ENCODE assay signal across 16 cellular contexts in the genomic region with DNA sequence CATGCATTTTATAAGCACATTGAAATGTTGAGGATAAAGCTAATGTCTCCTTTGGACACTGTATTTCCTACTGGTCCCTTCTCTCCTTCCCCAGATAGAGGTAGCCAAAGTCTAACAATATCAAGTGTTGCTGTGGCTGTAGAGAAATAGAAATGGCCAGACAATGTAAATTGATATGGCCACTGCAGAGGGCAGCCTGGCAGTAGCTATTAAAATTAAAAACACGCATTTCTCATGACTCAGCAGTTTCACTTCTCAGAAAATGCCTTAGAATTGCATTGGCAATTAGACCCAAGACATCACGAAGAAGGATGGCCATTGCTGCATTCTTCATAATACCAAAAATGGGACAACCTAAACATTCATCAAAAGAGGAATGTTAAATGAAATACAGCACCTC. TPM values are rescaled to one million over a fixed set of nuclear protein-coding genes. Genes with fewer than 3 reads are reported as not detected.
DNase-seq lines count a peak whose midpoint lies in the region; ATAC-seq, FAIRE-seq and TF ChIP-seq lines count a peak whose summit lies in the region.
"Had no signal": no experiment of that assay in that cellular context is flagged by ENCODE, and none has a peak within 500 bp of the region (broad histone marks: within the 10 kb centered on the region; RNA-seq: fewer than 3 reads in every experiment).

No MANE protein-coding gene starts in this region.

- no peaks in the 10 kb centered on the region for H3K36me3 ChIP-seq in OCI-LY7 (ENCODE audit: insufficient read depth, low read length)
- H3K36me3 ChIP-seq in endothelial cell of umbilical vein (ENCODE audit: control insufficient read depth in 2 of 2, extremely low read depth in 1 of 2, insufficient read depth in 2 of 2, low read length in 2 of 2): no peaks in the 10 kb centered on the region
- H3K36me3 ChIP-seq in gastrocnemius medialis: no peaks in the 10 kb centered on the region
- H3K36me3 ChIP-seq in lower lobe of right lung: no peaks in the 10 kb centered on the region
- H3K36me3 ChIP-seq: ascending aorta, MG63, pancreas, stomach had no signal

- H3K27me3 ChIP-seq in endothelial cell of umbilical vein (ENCODE audit: control insufficient read depth in 2 of 2, insufficient read depth in 2 of 2, low read length in 2 of 2): no peaks in the 10 kb centered on the region
- H3K27me3 ChIP-seq in gastrocnemius medialis: no peaks in the 10 kb centered on the region
- no peaks in the 10 kb centered on the region for H3K27me3 ChIP-seq in lower lobe of right lung (ENCODE audit: low read depth)
- H3K27me3 ChIP-seq: ascending aorta, MG63, pancreas, stomach had no signal

- no peak for FAIRE-seq in endothelial cell of umbilical vein (lab: Jason Lieb, UNC)
- FAIRE-seq: keratinocyte, pancreas had no signal

- H3K27ac ChIP-seq in OCI-LY7 (ENCODE audit: low read depth, low read length, poor library complexity, severe bottlenecking) (no peak overlapping the region), endothelial cell of umbilical vein (ENCODE audit: insufficient read depth, low read depth, low read length) (no peak overlapping the region), gastrocnemius medialis (peak overlapping the region in 3 of 4 donors; percentile 58 to 74 (median 65)), lower lobe of right lung (no peak overlapping the region)
- H3K27ac ChIP-seq: 22Rv1, ascending aorta, pancreas, stomach had no signal

- H4K20me1 ChIP-seq in OCI-LY7 (ENCODE audit: insufficient read depth, low read length): no peaks in the 10 kb centered on the region
- no peaks in the 10 kb centered on the region for H4K20me1 ChIP-seq in endothelial cell of umbilical vein (replicated peaks; ENCODE audit: control insufficient read depth, extremely low read depth, insufficient read depth, low read length)

- POLR2A ChIA-PET in OCI-LY7 (lab: Charles Lee) (interaction anchor here (0.5 kb wide), 1 partner anchor 10 kb away, joined by 3 read pairs; no protein-coding TSS in a partner anchor), endothelial cell of umbilical vein (lab: Charles Lee) (no interaction called here)

- no peak overlapping the region for H2AFZ ChIP-seq in OCI-LY7 (ENCODE audit: low read length)
- H2AFZ ChIP-seq in endothelial cell of umbilical vein (ENCODE audit: low read depth, low read length): no peak overlapping the region

- CTCF ChIA-PET in OCI-LY7 (lab: Charles Lee; ENCODE audit: unreplicated experiment): no interaction called here
- CTCF ChIA-PET in endothelial cell of umbilical vein (lab: Charles Lee): interaction anchor here (0.7 to 2.0 kb wide), 11 partner anchors 8 to 162 kb away, joined by 3 to 9 read pairs (median 4); no protein-coding TSS in a partner anchor

- H3K9me1 ChIP-seq in endothelial cell of umbilical vein (replicated peaks; ENCODE audit: control insufficient read depth, extremely low read depth, insufficient read depth, low read length): no peaks in the 10 kb centered on the region

- no peaks in the 10 kb centered on the region for H3K4me1 ChIP-seq in OCI-LY7 (ENCODE audit: insufficient read depth, low read length, poor library complexity, severe bottlenecking)
- H3K4me1 ChIP-seq in endothelial cell of umbilical vein (ENCODE audit: control insufficient read depth, extremely low read depth, insufficient read depth, low read length): no peaks in the 10 kb centered on the region
- peaks cover 29 to 38% of the 10 kb centered on the region in 2 donors for H3K4me1 ChIP-seq in gastrocnemius medialis
- H3K4me1 ChIP-seq in lower lobe of right lung: no peaks in the 10 kb centered on the region
- H3K4me1 ChIP-seq: pancreas had no signal

- TF ChIP-seq POLR2A in endothelial cell of umbilical vein (IDR thresholded peaks at IDR 0.05; ENCODE audit: low read depth, low read length): no peak
- TF ChIP-seq POLR2A in gastrocnemius medialis (IDR thresholded peaks at IDR 0.05): no peak

- H3K4me3 ChIP-seq in OCI-LY7 (ENCODE audit: low read depth, low read length, poor library complexity, severe bottlenecking): no peak overlapping the region
- H3K4me3 ChIP-seq in endothelial cell of umbilical vein (replicated peaks in 1 of 3; ENCODE audit: insufficient read depth in 1 of 3, low read depth in 1 of 3, low read length in 3 of 3): no peak overlapping the region
- no peak overlapping the region for H3K4me3 ChIP-seq in gastrocnemius medialis
- H3K4me3 ChIP-seq in lower lobe of right lung: no peak overlapping the region
- H3K4me3 ChIP-seq: ascending aorta, MG63, pancreas, smooth muscle cell, stomach had no signal

- H3K9me2 ChIP-seq in OCI-LY7 (ENCODE audit: insufficient read depth, low read length): no peaks in the 10 kb centered on the region

- peak; percentile 29 for DNase-seq in DMS53 (lab: John Stamatoyannopoulos, UW)
- DNase-seq in DMS53 treated with DMSO at 0.1 percent for 48 hours (lab: John Stamatoyannopoulos, UW; ENCODE audit: unreplicated experiment): no peak
- DNase-seq in OCI-LY7 (ENCODE audit: low spot score): peak; percentile 15
- DNase-seq in endothelial cell of umbilical vein (ENCODE audit: low read depth, low spot score): peak; percentile 31
- no peak for DNase-seq in gastrocnemius medialis
- no peak for DNase-seq in activated CD4-positive, alpha-beta T cell treated with anti-CD3 and anti-CD28 coated beads for 48 hours
- DNase-seq in lower lobe of right lung: no peak
- DNase-seq: glutamatergic neuron, MG63, pancreas, stomach had no signal

- no peak for TF ChIP-seq CTCF in OCI-LY7 (conservative IDR thresholded peaks at IDR 0.05; ENCODE audit: low read length)
- TF ChIP-seq CTCF in endothelial cell of umbilical vein (IDR thresholded peaks at IDR 0.05; ENCODE audit: extremely low read depth in 1 of 2, insufficient read depth in 1 of 2, low read depth in 1 of 2, low read length in 2 of 2): no peak
- TF ChIP-seq CTCF in gastrocnemius medialis (IDR thresholded peaks at IDR 0.05 in 4 of 5, conservative IDR thresholded peaks at IDR 0.05 in 1 of 5): no peak
- TF ChIP-seq CTCF in lower lobe of right lung (IDR thresholded peaks at IDR 0.05): no peak

- H3K79me2 ChIP-seq in OCI-LY7 (ENCODE audit: insufficient read depth, low read depth, low read length): no peaks in the 10 kb centered on the region
- H3K79me2 ChIP-seq in endothelial cell of umbilical vein (ENCODE audit: control insufficient read depth, insufficient read depth, low read length): no peaks in the 10 kb centered on the region

- peak; percentile 67 to 83 for ATAC-seq in gastrocnemius medialis
- ATAC-seq in HG02840 (IDR thresholded peaks at IDR 0.05; ENCODE audit: low FRiP score, unreplicated experiment): no peak
- ATAC-seq in lower lobe of right lung: no peak

- H3K9ac ChIP-seq in endothelial cell of umbilical vein (replicated peaks; ENCODE audit: extremely low read depth, insufficient read depth, low read length): no peak overlapping the region

- dilution Hi-C loops in endothelial cell of umbilical vein (cut with MboI; ENCODE audit: extremely low pct_ligation_motif_present, low sequenced_read_pairs): no loop called here

- H3K9me3 ChIP-seq in OCI-LY7 (ENCODE audit: low read length): no peaks in the 10 kb centered on the region
- no peaks in the 10 kb centered on the region for H3K9me3 ChIP-seq in endothelial cell of umbilical vein (replicated peaks; ENCODE audit: control insufficient read depth, insufficient read depth, low read length)
- no peaks in the 10 kb centered on the region for H3K9me3 ChIP-seq in gastrocnemius medialis
- no peaks in the 10 kb centered on the region for H3K9me3 ChIP-seq in lower lobe of right lung
- H3K9me3 ChIP-seq: ascending aorta, MG63, pancreas, stomach had no signal

- intact Hi-C loops in OCI-LY7 (cut with micrococcal nuclease; ENCODE audit: unreplicated experiment) (no loop called here), endothelial cell of umbilical vein (cut with micrococcal nuclease) (no loop called here), gastrocnemius medialis (cut with DNase I; ENCODE audit: low total_unique reads) (loop anchor here (10.0 kb wide), 1 partner anchor 51 kb away; a partner anchor contains a TSS), lower lobe of right lung (cut with DNase I) (no loop called here)

- no TSS peak for BruUV-seq in OCI-LY7 (replicated peaks; lab: Mats Ljungman, UMichigan)
- no TSS peak for BruUV-seq in endothelial cell of umbilical vein (replicated peaks; lab: Mats Ljungman, UMichigan)

- no peak overlapping the region for H3K4me2 ChIP-seq in OCI-LY7 (ENCODE audit: low read length)
- H3K4me2 ChIP-seq in endothelial cell of umbilical vein (ENCODE audit: insufficient read depth, low read length): no peak overlapping the region
- H3K4me2 ChIP-seq: smooth muscle cell had no signal

- in situ Hi-C loops in gastrocnemius medialis (cut with MboI; ENCODE audit: low sequenced_read_pairs in 4 of 4): no loop called here

TF ChIP-seq in endothelial cell of umbilical vein, 7 proteins besides CTCF, POLR2A, EP300 and RAD21:
- TF ChIP-seq GATA2 (IDR thresholded peaks at IDR 0.05; ENCODE audit: insufficient read depth, insufficient read length, low read depth, low read length) (no peak), POLR2AphosphoS5 (IDR thresholded peaks at IDR 0.05; ENCODE audit: insufficient read depth, low read depth, low read length) (no peak), MYC (IDR thresholded peaks at IDR 0.05; ENCODE audit: low read depth, low read length) (no peak), FOS (IDR thresholded peaks at IDR 0.05; ENCODE audit: borderline replicate concordance, insufficient read depth, low read length) (no peak), EZH2 (IDR thresholded peaks at IDR 0.05; ENCODE audit: borderline replicate concordance, low read depth, low read length, severe bottlenecking) (no peak), JUN (IDR thresholded peaks at IDR 0.05; ENCODE audit: borderline replicate concordance, insufficient read depth, insufficient read length, low read depth) (no peak)
- TF ChIP-seq, protein P1, sequence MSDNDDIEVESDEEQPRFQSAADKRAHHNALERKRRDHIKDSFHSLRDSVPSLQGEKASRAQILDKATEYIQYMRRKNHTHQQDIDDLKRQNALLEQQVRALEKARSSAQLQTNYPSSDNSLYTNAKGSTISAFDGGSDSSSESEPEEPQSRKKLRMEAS (IDR thresholded peaks at IDR 0.05; ENCODE audit: insufficient read depth, insufficient read length): no peak

RNA-seq across cellular contexts. Expression of a gene that starts 46.8 kb away (rescaled TPM):
- total RNA-seq in OCI-LY7 (2014; rRNA removed; shearing (Covaris generic)): 8.5 and 11.7 TPM in 2 replicates
- 21.4 and 26.6 TPM in 2 replicates for total RNA-seq in OCI-LY7 (2022)
- 49.5 and 50.2 TPM in 2 replicates for total RNA-seq in endothelial cell of umbilical vein
- 19.6 and 23.5 TPM in 2 replicates for polyA plus RNA-seq in endothelial cell of umbilical vein
- 12.9 and 13.3 TPM in 2 replicates for polyA plus RNA-seq in endothelial cell of umbilical vein (2011; cell fraction: cytosol; rRNA removed)
- polyA plus RNA-seq in endothelial cell of umbilical vein (2011; cell fraction: nucleus; rRNA removed): 58.0 and 59.5 TPM in 2 replicates
- 13.4 and 15.8 TPM in 2 replicates for polyA plus RNA-seq in endothelial cell of umbilical vein (2012)
- polyA minus RNA-seq in endothelial cell of umbilical vein: 63.0 and 64.6 TPM in 2 replicates
- polyA minus RNA-seq in endothelial cell of umbilical vein (2011; cell fraction: cytosol; rRNA and poly(A)+ RNA removed): 10.5 TPM
- polyA minus RNA-seq in endothelial cell of umbilical vein (2011; cell fraction: nucleus; rRNA and poly(A)+ RNA removed): 98.7 and 137 TPM in 2 replicates
- 10 to 100 TPM; 12.7 to 20.4 (median 14.8) TPM for total RNA-seq in gastrocnemius medialis
- total RNA-seq in lower lobe of right lung: 50.8 TPM

Comparison
In these comparisons a context has a peak if more than half of its experiments do, and no peak if none do; other contexts are left out.
1. DNase-seq: peak in DMS53 (single experiment), OCI-LY7 (single experiment) and endothelial cell of umbilical vein (single experiment); none in DMS53 treated with DMSO at 0.1 percent for 48 hours (single experiment), gastrocnemius medialis (0 of 2), activated CD4-positive, alpha-beta T cell treated with anti-CD3 and anti-CD28 coated beads for 48 hours (single experiment) and lower lobe of right lung (single experiment).
2. H3K27ac ChIP-seq: peak in gastrocnemius medialis (3 of 4); none in OCI-LY7 (single experiment), endothelial cell of umbilical vein (single experiment) and lower lobe of right lung (single experiment).
3. ATAC-seq: peak in gastrocnemius medialis (2 of 2); none in HG02840 (single experiment) and lower lobe of right lung (0 of 2).